ENCODE assay signal across 10 cellular contexts in the genomic region with DNA sequence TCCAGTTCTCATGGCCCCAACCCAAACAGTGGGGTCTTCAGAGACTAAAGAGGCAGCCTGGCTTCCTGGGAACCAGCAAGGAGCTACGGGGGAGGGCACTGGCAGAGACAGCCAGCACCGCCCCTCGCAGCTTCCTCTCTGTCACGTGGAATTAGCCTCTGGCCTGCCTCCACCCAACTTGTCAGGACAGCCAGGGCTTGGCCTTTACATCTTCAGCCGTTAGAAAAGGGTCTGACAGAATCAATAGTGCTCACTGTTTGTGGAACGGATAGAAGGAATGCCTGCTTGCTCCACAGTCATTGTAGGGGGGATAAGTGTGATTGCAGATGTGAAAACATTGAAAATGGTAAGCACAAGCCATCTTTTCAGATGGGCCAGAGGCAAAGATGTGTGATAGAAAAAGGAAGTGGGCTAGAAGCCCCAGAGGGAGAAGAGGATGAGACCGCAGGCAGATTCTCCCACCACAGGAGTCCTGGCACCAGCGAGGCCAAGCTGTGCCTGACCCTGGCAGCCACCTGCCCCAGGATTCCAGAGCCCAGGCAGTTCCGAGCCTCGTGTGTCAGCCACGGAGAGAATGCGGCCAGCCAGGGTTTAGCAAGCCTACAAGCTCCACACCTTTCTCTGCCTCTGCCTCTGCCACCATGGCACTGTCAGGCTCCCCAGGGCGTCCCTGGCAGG. TPM values are rescaled to one million over a fixed set of nuclear protein-coding genes. Genes with fewer than 3 reads are reported as not detected.
A peak's percentile ranks its signal among the peaks of the same experiment; 100 is the strongest.
DNase-seq lines count a peak whose midpoint lies in the region; ATAC-seq, FAIRE-seq and TF ChIP-seq lines count a peak whose summit lies in the region.
"Had no signal": no experiment of that assay in that cellular context is flagged by ENCODE, and none has a peak within 500 bp of the region (broad histone marks: within the 10 kb centered on the region; RNA-seq: fewer than 3 reads in every experiment).

No MANE protein-coding gene starts in this region.

- H3K36me3 ChIP-seq in right atrium auricular region (peaks cover 1% of the 10 kb centered on the region), sigmoid colon (peaks cover 0 to 17% (median 0%) of the 10 kb centered on the region in 4 donors)

- 42 to 58% methylated on average over 13 of the region's 13 CpGs for WGBS in sigmoid colon, 2 donors

- H3K4me3 ChIP-seq in right atrium auricular region (no peak overlapping the region), sigmoid colon (no peak overlapping the region)

- H3K9me3 ChIP-seq in right atrium auricular region: no peaks in the 10 kb centered on the region
- no peaks in the 10 kb centered on the region for H3K9me3 ChIP-seq in sigmoid colon

- DNase-seq in GM12891 (ENCODE audit: insufficient read length, low spot score) (no peak), right atrium auricular region (ENCODE audit: low spot score) (peak; percentile 87), sigmoid colon (peak; percentile 85), NCI-H345 (lab: John Stamatoyannopoulos, UW) (no peak), kidney glomerular epithelial cell (lab: John Stamatoyannopoulos, UW) (no peak), ACHN (no peak)
- no peak for DNase-seq in activated naive CD8-positive, alpha-beta T cell treated with anti-CD3 and anti-CD28 coated beads, Interleukin-2, amount 50 U/mL, for 24 hours
- no peak for DNase-seq in activated CD4-positive, alpha-beta T cell treated with anti-CD3 and anti-CD28 coated beads, Interleukin-2, amount 10 ng/mL, durations not matched to agents 24 days and 14 days
- DNase-seq: NCI-H526 had no signal

- peak; percentile 40 for FAIRE-seq in GM12891 (lab: Jason Lieb, UNC)

- peaks cover 6% of the 10 kb centered on the region for H3K36me3 Mint-ChIP-seq in activated naive CD8-positive, alpha-beta T cell treated with anti-CD3 and anti-CD28 coated beads, Interleukin-2, amount 50 U/mL, for 24 hours (ENCODE audit: low read depth)
- peaks cover 3% of the 10 kb centered on the region for H3K36me3 Mint-ChIP-seq in activated CD4-positive, alpha-beta T cell treated with anti-CD3 and anti-CD28 coated beads, Interleukin-2, amount 10 ng/mL, durations not matched to agents 24 days and 14 days (ENCODE audit: low read depth)

- H3K27me3 Mint-ChIP-seq in activated naive CD8-positive, alpha-beta T cell treated with anti-CD3 and anti-CD28 coated beads, Interleukin-2, amount 50 U/mL, for 24 hours: peaks cover 24% of the 10 kb centered on the region
- H3K27me3 Mint-ChIP-seq in activated CD4-positive, alpha-beta T cell treated with anti-CD3 and anti-CD28 coated beads, Interleukin-2, amount 10 ng/mL, durations not matched to agents 24 days and 14 days: peaks cover 21% of the 10 kb centered on the region

- TF ChIP-seq CTCF in right atrium auricular region (IDR thresholded peaks at IDR 0.05): no peak
- no peak for TF ChIP-seq CTCF in sigmoid colon (IDR thresholded peaks at IDR 0.05)

- H3K9me3 Mint-ChIP-seq in activated naive CD8-positive, alpha-beta T cell treated with anti-CD3 and anti-CD28 coated beads, Interleukin-2, amount 50 U/mL, for 24 hours: no peaks in the 10 kb centered on the region
- H3K9me3 Mint-ChIP-seq in activated CD4-positive, alpha-beta T cell treated with anti-CD3 and anti-CD28 coated beads, Interleukin-2, amount 10 ng/mL, durations not matched to agents 24 days and 14 days: no peaks in the 10 kb centered on the region

- H3K4me1 Mint-ChIP-seq in activated naive CD8-positive, alpha-beta T cell treated with anti-CD3 and anti-CD28 coated beads, Interleukin-2, amount 50 U/mL, for 24 hours: peaks cover 19% of the 10 kb centered on the region
- H3K4me1 Mint-ChIP-seq in activated CD4-positive, alpha-beta T cell treated with anti-CD3 and anti-CD28 coated beads, Interleukin-2, amount 10 ng/mL, durations not matched to agents 24 days and 14 days: peaks cover 4% of the 10 kb centered on the region

- peaks cover 0 to 40% of the 10 kb centered on the region in 2 donors for H3K4me1 ChIP-seq in right atrium auricular region
- peaks cover 0 to 34% (median 31%) of the 10 kb centered on the region in 4 donors for H3K4me1 ChIP-seq in sigmoid colon

- no peak overlapping the region for H3K4me3 Mint-ChIP-seq in activated naive CD8-positive, alpha-beta T cell treated with anti-CD3 and anti-CD28 coated beads, Interleukin-2, amount 50 U/mL, for 24 hours
- H3K4me3 Mint-ChIP-seq in activated CD4-positive, alpha-beta T cell treated with anti-CD3 and anti-CD28 coated beads, Interleukin-2, amount 10 ng/mL, durations not matched to agents 24 days and 14 days: no peak overlapping the region

- H3K27me3 ChIP-seq in right atrium auricular region (no peaks in the 10 kb centered on the region), sigmoid colon (peaks cover 0 to 8% (median 0%) of the 10 kb centered on the region in 3 donors)

- intact Hi-C loops in sigmoid colon (cut with DNase I): no loop called here
- intact Hi-C loops in activated CD4-positive, alpha-beta T cell treated with anti-CD3 and anti-CD28 coated beads, Interleukin-2, amount 10 ng/mL, durations not matched to agents 24 days and 14 days (cut with micrococcal nuclease): no loop called here

- H3K27ac ChIP-seq in right atrium auricular region: peak overlapping the region; percentile 77 to 84
- H3K27ac ChIP-seq in sigmoid colon: peak overlapping the region; percentile 47 to 67 (median 58)

- in situ Hi-C loops in ACHN (cut with HindIII; ENCODE audit: low pct_ligation_motif_present, low pct_unique_long_range_greater_than_20kb, low sequenced_read_pairs): no loop called here

- TF ChIP-seq EP300 in sigmoid colon (IDR thresholded peaks at IDR 0.05): no peak

- ATAC-seq in activated naive CD8-positive, alpha-beta T cell treated with anti-CD3 and anti-CD28 coated beads, Interleukin-2, amount 50 U/mL, for 24 hours: no peak

- TF ChIP-seq POLR2A in GM12891 (IDR thresholded peaks at IDR 0.05; ENCODE audit: low read depth, low read length) (no peak), sigmoid colon (IDR thresholded peaks at IDR 0.05) (no peak)

- peak overlapping the region; percentile 35 for H3K27ac Mint-ChIP-seq in activated naive CD8-positive, alpha-beta T cell treated with anti-CD3 and anti-CD28 coated beads, Interleukin-2, amount 50 U/mL, for 24 hours
- no peak overlapping the region for H3K27ac Mint-ChIP-seq in activated CD4-positive, alpha-beta T cell treated with anti-CD3 and anti-CD28 coated beads, Interleukin-2, amount 10 ng/mL, durations not matched to agents 24 days and 14 days

TF ChIP-seq in GM12891, 5 proteins besides CTCF, POLR2A, EP300 and RAD21:
- no peak for TF ChIP-seq POLR2AphosphoS5 (IDR thresholded peaks at IDR 0.05; ENCODE audit: low read depth, low read length)
- no peak for TF ChIP-seq TAF1 (IDR thresholded peaks at IDR 0.05; ENCODE audit: low read depth, low read length)
- peak; percentile 63 for TF ChIP-seq SPI1 (IDR thresholded peaks at IDR 0.05; ENCODE audit: low read depth, low read length)

RNA-seq across cellular contexts. Expression of a gene that starts 18.6 kb away (rescaled TPM):
- polyA plus RNA-seq in GM12891 (2012; ENCODE audit: low read depth, missing spikeins): 0.18 TPM
- total RNA-seq in right atrium auricular region (10 to 100 TPM; 27.6 to 34.4 TPM), sigmoid colon (under 1 TPM in 1 of 4 donors, not detected in 3; 0.49 TPM)
- polyA plus RNA-seq in sigmoid colon: under 1 TPM in 1 of 3 donors, not detected in 2; 0.22 TPM
- total RNA-seq in activated CD4-positive, alpha-beta T cell treated with anti-CD3 and anti-CD28 coated beads, Interleukin-2, amount 10 ng/mL, durations not matched to agents 24 days and 14 days: 0.05 and 0.19 TPM in 2 replicates
- total RNA-seq: dermis microvascular lymphatic vessel endothelial cell had no signal

RNA-seq across cellular contexts. Expression of a gene that starts 31.7 kb away (rescaled TPM):
- 46.2 TPM for polyA plus RNA-seq in GM12891 (2012; ENCODE audit: low read depth, missing spikeins)
- total RNA-seq in right atrium auricular region (1 to 10 TPM; 4.1 to 7.9 TPM), sigmoid colon (1 to 10 TPM; 3.0 to 8.6 (median 7.1) TPM)
- 10 to 100 TPM; 10.8 to 26.9 (median 14.6) TPM for polyA plus RNA-seq in sigmoid colon
- 18.8 and 20.5 TPM in 2 replicates for total RNA-seq in activated CD4-positive, alpha-beta T cell treated with anti-CD3 and anti-CD28 coated beads, Interleukin-2, amount 10 ng/mL, durations not matched to agents 24 days and 14 days

RNA-seq across cellular contexts. Expression of a gene that starts 52.3 kb away (rescaled TPM):
- polyA plus RNA-seq in GM12891 (2012; ENCODE audit: low read depth, missing spikeins): not detected
- total RNA-seq in right atrium auricular region: not detected
- total RNA-seq in sigmoid colon: not detected
- polyA plus RNA-seq in sigmoid colon: 1 to 10 TPM in 2 of 3 donors, under 1 TPM in 1; 0.06 to 1.8 (median 1.6) TPM
- not detected in 2 replicates for total RNA-seq in activated CD4-positive, alpha-beta T cell treated with anti-CD3 and anti-CD28 coated beads, Interleukin-2, amount 10 ng/mL, durations not matched to agents 24 days and 14 days
- total RNA-seq: dermis microvascular lymphatic vessel endothelial cell had no signal

Comparison
In these comparisons a context has a peak if more than half of its experiments do, and no peak if none do; other contexts are left out.
1. DNase-seq: peak in right atrium auricular region (single experiment) and sigmoid colon (single experiment); none in GM12891 (single experiment), activated naive CD8-positive, alpha-beta T cell treated with anti-CD3 and anti-CD28 coated beads, Interleukin-2, amount 50 U/mL, for 24 hours (single experiment), NCI-H345 (single experiment), kidney glomerular epithelial cell (single experiment), activated CD4-positive, alpha-beta T cell treated with anti-CD3 and anti-CD28 coated beads, Interleukin-2, amount 10 ng/mL, durations not matched to agents 24 days and 14 days (single experiment) and ACHN (single experiment).
2. RNA of a gene that starts 18.6 kb away (total RNA-seq): 27.6 to 34.4 TPM in right atrium auricular region; 0.05 to 0.19 TPM in activated CD4-positive, alpha-beta T cell treated with anti-CD3 and anti-CD28 coated beads, Interleukin-2, amount 10 ng/mL, durations not matched to agents 24 days and 14 days and 0.49 TPM in sigmoid colon; every median in the first group is over 10 times any median in the second.